ENCODE assay signal across 8 cellular contexts in genomic region chr20:24634855-24635254, GRCh38.
DNase-seq lines count a peak whose midpoint lies in the region; ATAC-seq and TF ChIP-seq lines count a peak whose summit lies in the region.

No MANE protein-coding gene starts in this region.

- H3K9me3 Mint-ChIP-seq in naive thymus-derived CD4-positive, alpha-beta T cell = no peaks in the 10 kb centered on the region
- no peaks in the 10 kb centered on the region for H3K9me3 Mint-ChIP-seq in activated T-cell treated with anti-CD3 and anti-CD28 coated beads, Interleukin-2, amount 50 U/mL, for 72 hours

- CTCF ChIA-PET in naive thymus-derived CD4-positive, alpha-beta T cell (lab: Charles Lee) = no interaction called here

- H3K27me3 ChIP-seq in naive thymus-derived CD4-positive, alpha-beta T cell (ENCODE audit: control insufficient read depth in 2 of 2, insufficient read depth in 2 of 2, low read length in 2 of 2) = no peaks in the 10 kb centered on the region
- H3K27me3 ChIP-seq in colonic mucosa = no peaks in the 10 kb centered on the region

- H3K9ac ChIP-seq in colonic mucosa (ENCODE audit: low read depth in 2 of 2, low read length in 2 of 2) = no peak overlapping the region

- intact Hi-C loops in naive thymus-derived CD4-positive, alpha-beta T cell (cut with micrococcal nuclease) = no loop called here
- intact Hi-C loops in colonic mucosa (cut with DNase I) = no loop called here

- H3K36me3 Mint-ChIP-seq in naive thymus-derived CD4-positive, alpha-beta T cell = no peaks in the 10 kb centered on the region
- no peaks in the 10 kb centered on the region for H3K36me3 Mint-ChIP-seq in activated T-cell treated with anti-CD3 and anti-CD28 coated beads, Interleukin-2, amount 50 U/mL, for 72 hours (ENCODE audit: insufficient read depth in 2 of 2)

- H3K36me3 ChIP-seq in naive thymus-derived CD4-positive, alpha-beta T cell (ENCODE audit: control insufficient read depth in 2 of 3, insufficient read depth in 3 of 3, low read length in 3 of 3) = no peaks in the 10 kb centered on the region
- H3K36me3 ChIP-seq in colonic mucosa = no peaks in the 10 kb centered on the region

- peak; percentile 95 for DNase-seq in EH (ENCODE audit: low read depth)
- peak; percentile 13 for DNase-seq in NCI-H526 treated with DMSO at 0.1 percent for 48 hours (lab: John Stamatoyannopoulos, UW)
- peak; percentile 78 for DNase-seq in epithelial cell of esophagus (ENCODE audit: low read depth)
- DNase-seq in naive thymus-derived CD4-positive, alpha-beta T cell = no peak
- DNase-seq in NCI-H1417 treated with DMSO at 0.1 percent for 48 hours (lab: John Stamatoyannopoulos, UW) = no peak
- no peak for DNase-seq in activated T-cell treated with anti-CD3 and anti-CD28 coated beads, Interleukin-2, amount 50 U/mL, for 72 hours
- DNase-seq in colonic mucosa = no peak

- no peaks in the 10 kb centered on the region for H3K9me3 ChIP-seq in naive thymus-derived CD4-positive, alpha-beta T cell (ENCODE audit: control insufficient read depth in 2 of 3, low read length in 3 of 3)
- H3K9me3 ChIP-seq in colonic mucosa = no peaks in the 10 kb centered on the region

- no peaks in the 10 kb centered on the region for H3K4me1 ChIP-seq in naive thymus-derived CD4-positive, alpha-beta T cell (ENCODE audit: control insufficient read depth in 2 of 2, insufficient read depth in 2 of 2, low read length in 2 of 2)
- H3K4me1 ChIP-seq in colonic mucosa = no peaks in the 10 kb centered on the region

- POLR2A ChIA-PET in naive thymus-derived CD4-positive, alpha-beta T cell (lab: Charles Lee) = no interaction called here

- peaks cover under 1 to 4% (median 1%) of the 10 kb centered on the region in 7 donors for H3K4me1 Mint-ChIP-seq in naive thymus-derived CD4-positive, alpha-beta T cell
- peaks cover under 1% of the 10 kb centered on the region for H3K4me1 Mint-ChIP-seq in activated T-cell treated with anti-CD3 and anti-CD28 coated beads, Interleukin-2, amount 50 U/mL, for 72 hours (ENCODE audit: low read depth)

- no peak overlapping the region for H3K4me3 Mint-ChIP-seq in naive thymus-derived CD4-positive, alpha-beta T cell
- no peak overlapping the region for H3K4me3 Mint-ChIP-seq in activated T-cell treated with anti-CD3 and anti-CD28 coated beads, Interleukin-2, amount 50 U/mL, for 72 hours

- no peak overlapping the region for H3K4me3 ChIP-seq in epithelial cell of esophagus (ENCODE audit: low read length)
- H3K4me3 ChIP-seq in naive thymus-derived CD4-positive, alpha-beta T cell (ENCODE audit: low read length) = no peak overlapping the region
- no peak overlapping the region for H3K4me3 ChIP-seq in colonic mucosa

- H3K27ac ChIP-seq in naive thymus-derived CD4-positive, alpha-beta T cell (ENCODE audit: low read depth, low read length) = no peak overlapping the region
- no peak overlapping the region for H3K27ac ChIP-seq in colonic mucosa

- ATAC-seq in naive thymus-derived CD4-positive, alpha-beta T cell = peak; percentile 33
- no peak for ATAC-seq in activated T-cell treated with anti-CD3 and anti-CD28 coated beads, Interleukin-2, amount 50 U/mL, for 72 hours (replicated peaks in 1 of 2)
- no peak for ATAC-seq in HG03378 (IDR thresholded peaks at IDR 0.05; ENCODE audit: unreplicated experiment)

- H3K27ac Mint-ChIP-seq in naive thymus-derived CD4-positive, alpha-beta T cell = no peak overlapping the region
- H3K27ac Mint-ChIP-seq in activated T-cell treated with anti-CD3 and anti-CD28 coated beads, Interleukin-2, amount 50 U/mL, for 72 hours = no peak overlapping the region

- H3K27me3 Mint-ChIP-seq in naive thymus-derived CD4-positive, alpha-beta T cell = peaks cover 0 to 7% (median 4%) of the 10 kb centered on the region in 5 donors
- H3K27me3 Mint-ChIP-seq in activated T-cell treated with anti-CD3 and anti-CD28 coated beads, Interleukin-2, amount 50 U/mL, for 72 hours (ENCODE audit: low read depth) = peaks cover 13% of the 10 kb centered on the region

- TF ChIP-seq CTCF in epithelial cell of esophagus (IDR thresholded peaks at IDR 0.05; ENCODE audit: insufficient read depth, low read depth, low read length, missing control alignments) (no peak), colonic mucosa (IDR thresholded peaks at IDR 0.05) (no peak)

Comparison
In these comparisons a context has a peak if more than half of its experiments do, and no peak if none do; other contexts are left out.
1. DNase-seq: peak in EH (single experiment), NCI-H526 treated with DMSO at 0.1 percent for 48 hours (single experiment) and epithelial cell of esophagus (single experiment); none in naive thymus-derived CD4-positive, alpha-beta T cell (0 of 9), NCI-H1417 treated with DMSO at 0.1 percent for 48 hours (single experiment), activated T-cell treated with anti-CD3 and anti-CD28 coated beads, Interleukin-2, amount 50 U/mL, for 72 hours (0 of 2) and colonic mucosa (single experiment).